ENCODE assay signal across 21 cellular contexts in genomic region chr21:26032263-26032662, GRCh38.
A peak's percentile ranks its signal among the peaks of the same experiment; 100 is the strongest.
DNase-seq lines count a peak whose midpoint lies in the region; ATAC-seq, FAIRE-seq and TF ChIP-seq lines count a peak whose summit lies in the region.
"Had no signal": no experiment of that assay in that cellular context is flagged by ENCODE, and none has a peak within 500 bp of the region (broad histone marks: within the 10 kb centered on the region; RNA-seq: fewer than 3 reads in every experiment).

No MANE protein-coding gene starts in this region.

- H3K27ac ChIP-seq in H1 (ENCODE audit: low read depth, low read length) (no peak overlapping the region), left lung (no peak overlapping the region)

- H3K9me3 ChIP-seq in H1 (ENCODE audit: insufficient read depth in 2 of 2, low read depth in 1 of 2, low read length in 1 of 2): no peaks in the 10 kb centered on the region
- no peaks in the 10 kb centered on the region for H3K9me3 ChIP-seq in left lung

- peaks cover 0 to 3% (median 0%) of the 10 kb centered on the region in 4 experiments; a peak in 1 of 7 replicates for H3K4me1 ChIP-seq in H1 (replicated peaks in 1 of 4; ENCODE audit: control insufficient read depth in 3 of 4, insufficient read depth in 4 of 4, low read length in 3 of 4)
- H3K4me1 ChIP-seq in left lung: no peaks in the 10 kb centered on the region

- no peak overlapping the region for H4K91ac ChIP-seq in H1 (replicated peaks; ENCODE audit: insufficient read length, low read length)

- H3K23me2 ChIP-seq in H1 (ENCODE audit: low read depth, low read length): no peaks in the 10 kb centered on the region; the same call in 1 of the 2 replicates

- no peak overlapping the region for H3K18ac ChIP-seq in H1 (ENCODE audit: extremely low read depth, low read length)

- H2BK5ac ChIP-seq in H1 (ENCODE audit: low read depth, low read length): no peak overlapping the region

- peaks cover 6 to 9% of the 10 kb centered on the region in 2 experiments for H4K20me1 ChIP-seq in H1 (replicated peaks in 1 of 2; ENCODE audit: control insufficient read depth in 1 of 2, insufficient read depth in 2 of 2, low read length in 2 of 2)

- H2BK12ac ChIP-seq in H1 (ENCODE audit: low read depth, low read length): no peak overlapping the region

- H3K9ac ChIP-seq in H1 (replicated peaks in 1 of 4; ENCODE audit: extremely low read depth in 1 of 4, low read depth in 3 of 4, low read length in 3 of 4): no peak overlapping the region

- no peak overlapping the region for H2BK20ac ChIP-seq in H1 (ENCODE audit: low read length)

- DNase-seq in stimulated activated CD4-positive, alpha-beta T cell treated with anti-CD3 and anti-CD28 coated beads, Interleukin-15, amount 100 ng/mL, for 24 hours: peak; percentile 7
- no peak for DNase-seq in stimulated activated CD4-positive, alpha-beta T cell treated with anti-CD3 and anti-CD28 coated beads, Interleukin-12 subunit alpha, Interleukin-12 subunit beta, amount 100 ng/mL, for 4 hours
- DNase-seq in NAMALWA (ENCODE audit: low spot score) (peak; percentile 26), H1 (ENCODE audit: low read depth in 1 of 2, low spot score in 2 of 2) (no peak), left lung (no peak)
- DNase-seq: activated naive CD8-positive, alpha-beta T cell treated with anti-CD3 and anti-CD28 coated beads, Interleukin-2, amount 10 ng/mL, durations not matched to agents 7 days and 5 days; activated T-cell treated with anti-CD3 and anti-CD28 coated beads, Interleukin-2, amount 50 U/mL, for 1 hour; Calu3; caudate nucleus; effector memory CD8-positive, alpha-beta T cell; left ventricle myocardium superior; naive B cell; NCI-H69; T-helper 17 cell had no signal

- H3K79me1 ChIP-seq in H1 (ENCODE audit: low read depth, low read length): peaks cover 8% of the 10 kb centered on the region; the same call in 1 of the 2 replicates

- no peak overlapping the region for H3K4ac ChIP-seq in H1 (replicated peaks; ENCODE audit: insufficient read length, low read depth, low read length)

- WGBS in H1 (ENCODE audit: extremely low coverage in 1 of 2, insufficient coverage in 1 of 2, insufficient read length in 1 of 2, insufficient replicate concordance in 2 of 2, low coverage in 1 of 2, low lambda C conversion rate in 2 of 2, missing lambda C conversion rate in 1 of 2), 2 experiments: 73% methylated on average over 2 of the region's 2 CpGs; no CpG with 5 or more reads in 1 of the 2 experiments

- no peak for TF ChIP-seq CTCF in H1 (IDR thresholded peaks at IDR 0.05; ENCODE audit: control extremely low read depth in 1 of 3, insufficient read depth in 1 of 3, low read depth in 1 of 3, low read length in 3 of 3)
- TF ChIP-seq CTCF in left lung (IDR thresholded peaks at IDR 0.05): no peak

- no peak overlapping the region for H4K8ac ChIP-seq in H1 (ENCODE audit: extremely low read depth, insufficient read depth, low read length)

- no peak overlapping the region for H2BK15ac ChIP-seq in H1 (ENCODE audit: low read length)

- CTCF ChIA-PET in H1 (lab: Charles Lee; ENCODE audit: partially characterized antibody): interaction anchor here (0.6 to 2.0 kb wide), 4 partner anchors 8 to 137 kb away, joined by 3 to 7 read pairs (median 4); no protein-coding TSS in a partner anchor

- no peak overlapping the region for H2AFZ ChIP-seq in H1 (ENCODE audit: low read length)

- ATAC-seq in GM19324 (IDR thresholded peaks at IDR 0.05; ENCODE audit: low FRiP score, unreplicated experiment) (no peak), HG03469 (IDR thresholded peaks at IDR 0.05; ENCODE audit: unreplicated experiment) (no peak), HG03442 (IDR thresholded peaks at IDR 0.05; ENCODE audit: unreplicated experiment) (no peak), left lung (no peak)
- ATAC-seq: activated CD4-positive, CD25-positive, alpha-beta regulatory T cell treated with anti-CD3 and anti-CD28 coated beads, Interleukin-2, amount 50 U/mL, for 24 hours; effector memory CD8-positive, alpha-beta T cell; left ventricle myocardium superior; T-helper 17 cell had no signal

- no peak for TF ChIP-seq EP300 in H1 (IDR thresholded peaks at IDR 0.05; ENCODE audit: borderline replicate concordance in 1 of 2, low read depth in 2 of 2, low read length in 2 of 2)

- H3K14ac ChIP-seq in H1 (ENCODE audit: insufficient read length): no peak overlapping the region

- POLR2A ChIA-PET in H1 (lab: Charles Lee; ENCODE audit: partially characterized antibody): interaction anchor here (1.0 kb wide), 1 partner anchor 137 kb away, joined by 3 read pairs; no protein-coding TSS in a partner anchor

- no peak overlapping the region for H3K56ac ChIP-seq in H1 (replicated peaks; ENCODE audit: insufficient read length, low read depth, low read length)

- H3K27me3 ChIP-seq in H1 (replicated peaks in 1 of 4; ENCODE audit: control insufficient read depth in 3 of 4, extremely low read depth in 1 of 4, insufficient read depth in 3 of 4, low read length in 3 of 4) (no peaks in the 10 kb centered on the region), left lung (no peaks in the 10 kb centered on the region)

- H4K5ac ChIP-seq in H1 (ENCODE audit: insufficient read length, low read depth, low read length): no peak overlapping the region

- H3K4me3 ChIP-seq in H1 (ENCODE audit: extremely low read depth in 1 of 4, insufficient read depth in 2 of 4, low read depth in 3 of 4, low read length in 4 of 4) (no peak overlapping the region), left lung (no peak overlapping the region)

- peaks cover 0 to 88% of the 10 kb centered on the region in 2 experiments; a peak in 3 of 4 replicates for H3K79me2 ChIP-seq in H1 (ENCODE audit: control insufficient read depth in 1 of 2, insufficient read depth in 2 of 2, low read length in 2 of 2)

- no peak for TF ChIP-seq POLR2A in H1 (IDR thresholded peaks at IDR 0.05; ENCODE audit: control extremely low read depth in 1 of 2, low read depth in 2 of 2, low read length in 2 of 2)

- no peak overlapping the region for H2AK5ac ChIP-seq in H1 (ENCODE audit: low read depth, low read length)

- no peak overlapping the region for H2BK120ac ChIP-seq in H1 (replicated peaks; ENCODE audit: low read depth, low read length)

- peak; percentile 5 to 27; a peak in 2 of 4 replicates for TF ChIP-seq RAD21 in H1 (IDR thresholded peaks at IDR 0.05 in 1 of 2, conservative IDR thresholded peaks at IDR 0.05 in 1 of 2; ENCODE audit: low read depth in 2 of 2, low read length in 2 of 2)

- H3K23ac ChIP-seq in H1 (ENCODE audit: insufficient read length): no peak overlapping the region

- peaks cover 0 to 12% (median 2%) of the 10 kb centered on the region in 4 experiments; a peak in 4 of 8 replicates for H3K36me3 ChIP-seq in H1 (ENCODE audit: control insufficient read depth in 2 of 4, insufficient read depth in 4 of 4, low read length in 3 of 4)
- no peaks in the 10 kb centered on the region for H3K36me3 ChIP-seq in left lung

- intact Hi-C loops in left lung (cut with DNase I): no loop called here

- FAIRE-seq in H1 (lab: Jason Lieb, UNC): no peak
- FAIRE-seq: frontal cortex, GM19239, urothelium cell line had no signal

- H3K4me2 ChIP-seq in H1 (ENCODE audit: insufficient read depth in 1 of 2, low read depth in 2 of 2, low read length in 2 of 2): no peak overlapping the region

TF ChIP-seq in H1, 55 proteins besides CTCF, POLR2A, EP300 and RAD21:
- TF ChIP-seq SIRT6 (IDR thresholded peaks at IDR 0.05; ENCODE audit: low read length) (no peak), HDAC2 (IDR thresholded peaks at IDR 0.05; ENCODE audit: borderline replicate concordance in 1 of 2, low read depth in 2 of 2, low read length in 2 of 2) (no peak), RBBP5 (IDR thresholded peaks at IDR 0.05; ENCODE audit: borderline replicate concordance, low read depth, low read length) (no peak), HDAC6 (IDR thresholded peaks at IDR 0.05; ENCODE audit: low read depth, low read length) (no peak), POLR2AphosphoS5 (IDR thresholded peaks at IDR 0.05; ENCODE audit: low read depth, low read length) (no peak), CEBPB (IDR thresholded peaks at IDR 0.05; ENCODE audit: low read depth, low read length) (no peak), RFX5 (IDR thresholded peaks at IDR 0.05; ENCODE audit: borderline replicate concordance, low read depth, low read length) (no peak), USF2 (IDR thresholded peaks at IDR 0.05; ENCODE audit: low read length) (no peak), KDM5A (IDR thresholded peaks at IDR 0.05; ENCODE audit: low read length) (no peak), PHF8 (conservative IDR thresholded peaks at IDR 0.05; ENCODE audit: low read depth, low read length) (no peak), ATF2 (IDR thresholded peaks at IDR 0.05; ENCODE audit: low read length) (no peak), CREB1 (IDR thresholded peaks at IDR 0.05) (no peak)

Comparison
In these comparisons a context has a peak if more than half of its experiments do, and no peak if none do; other contexts are left out.
1. DNase-seq: peak in stimulated activated CD4-positive, alpha-beta T cell treated with anti-CD3 and anti-CD28 coated beads, Interleukin-15, amount 100 ng/mL, for 24 hours (single experiment) and NAMALWA (single experiment); none in stimulated activated CD4-positive, alpha-beta T cell treated with anti-CD3 and anti-CD28 coated beads, Interleukin-12 subunit alpha, Interleukin-12 subunit beta, amount 100 ng/mL, for 4 hours (single experiment), H1 (0 of 2) and left lung (0 of 2).